1 cellular context compared by ENCODE assay signal in genomic region chrX:141662781-141663180, GRCh38.
A peak's percentile ranks its signal among the peaks of the same experiment; 100 is the strongest.
TF ChIP-seq lines count a peak whose summit lies in the region.

No MANE protein-coding gene starts in this region.

TF ChIP-seq in HepG2, 621 proteins besides CTCF, POLR2A, EP300 and RAD21:
- no peak for TF ChIP-seq RXRA (CRISPR knock-in tag; IDR thresholded peaks at IDR 0.05)
- no peak for TF ChIP-seq XRCC5 (optimal IDR thresholded peaks at IDR 0.05; ENCODE audit: low read length)
- TF ChIP-seq CREB1 (IDR thresholded peaks at IDR 0.05): 0 out of 2 replicates have a peak, but pooled peaks have one; percentile 21
- TF ChIP-seq CREB1 (CRISPR knock-in tag; IDR thresholded peaks at IDR 0.05): no peak
